In genomic region chr12:48815281-48816110, GRCh38 we compare ENCODE assay signal across 9 cellular contexts. TPM values are rescaled to one million over a fixed set of nuclear protein-coding genes. Genes with fewer than 3 reads are reported as not detected.
DNase-seq lines count a peak whose midpoint lies in the region; ATAC-seq, FAIRE-seq and TF ChIP-seq lines count a peak whose summit lies in the region.
"Had no signal": no experiment of that assay in that cellular context is flagged by ENCODE, and none has a peak within 500 bp of the region (broad histone marks: within the 10 kb centered on the region; RNA-seq: fewer than 3 reads in every experiment).

No MANE protein-coding gene starts in this region.

- POLR2A ChIA-PET in PC-3 (lab: Charles Lee; ENCODE audit: unreplicated experiment), result interaction anchor here (0.6 to 0.7 kb wide), 4 partner anchors 10 to 910 kb away, joined by 3 to 10 read pairs (median 6); partner anchors contain the start of gene ARF3

- H3K4me2 ChIP-seq in PC-3 (ENCODE audit: low read length), result peak overlapping the region; percentile 95

- peak overlapping the region; percentile 97 for H2AFZ ChIP-seq in PC-3 (ENCODE audit: low read length)

- CTCF ChIA-PET in PC-3 (lab: Charles Lee), result interaction anchor here (0.5 to 1.3 kb wide), 6 partner anchors 12 to 112 kb away, joined by 3 to 5 read pairs (median 3); no protein-coding TSS in a partner anchor

- peak; percentile 88 for DNase-seq in Caki2 (ENCODE audit: low read depth)
- DNase-seq in PC-3, result peak; percentile 81
- DNase-seq in amniotic stem cell (lab: John Stamatoyannopoulos, UW), result peak; percentile 32
- DNase-seq in heart right ventricle, result peak; percentile 75 to 81
- peak; percentile 67 to 87 (median 82) for DNase-seq in pancreas

- BruUV-seq in PC-3 (replicated peaks; lab: Mats Ljungman, UMichigan), result no TSS peak

- H3K27me3 ChIP-seq in PC-3 (ENCODE audit: low read length), result no peaks in the 10 kb centered on the region
- H3K27me3 ChIP-seq in heart right ventricle, result peaks cover 0 to 38% (median 0%) of the 10 kb centered on the region in 7 donors
- H3K27me3 ChIP-seq in pancreas, result no peaks in the 10 kb centered on the region

- no peaks in the 10 kb centered on the region for H4K20me1 ChIP-seq in PC-3 (ENCODE audit: low read length)

- no peaks in the 10 kb centered on the region for H3K79me2 ChIP-seq in PC-3 (ENCODE audit: low read length)

- H3K36me3 ChIP-seq in PC-3 (ENCODE audit: low read depth, low read length) (no peaks in the 10 kb centered on the region), heart right ventricle (no peaks in the 10 kb centered on the region), pancreas (no peaks in the 10 kb centered on the region)

- H3F3A ChIP-seq in PC-3 (ENCODE audit: low read length, unreplicated experiment), result no peaks in the 10 kb centered on the region

- H3K9me2 ChIP-seq in PC-3 (replicated peaks; ENCODE audit: low read length), result no peaks in the 10 kb centered on the region

- TF ChIP-seq EP300 in Ishikawa (IDR thresholded peaks at IDR 0.05; ENCODE audit: borderline replicate concordance), result no peak

- no peak for TF ChIP-seq RAD21 in Ishikawa (IDR thresholded peaks at IDR 0.05; ENCODE audit: low read depth)

- 1% methylated on average over 30 to 36 of the region's 37 CpGs for WGBS in heart right ventricle, 2 donors
- WGBS in pancreas, 2 donors, result 2% methylated on average over 37 of the region's 37 CpGs

- no peaks in the 10 kb centered on the region for H3K9me3 ChIP-seq in PC-3 (ENCODE audit: low read length)
- H3K9me3 ChIP-seq in heart right ventricle, result no peaks in the 10 kb centered on the region
- no peaks in the 10 kb centered on the region for H3K9me3 ChIP-seq in pancreas

- peak overlapping the region; percentile 30; the same call in 1 of the 2 replicates for H3K27ac ChIP-seq in PC-3 (ENCODE audit: low read length)
- peak overlapping the region; percentile 56 to 96 (median 92) for H3K27ac ChIP-seq in heart right ventricle
- H3K27ac ChIP-seq in pancreas, result peak overlapping the region; percentile 70 to 84 (median 80)

- H3K4me3 ChIP-seq in PC-3 (ENCODE audit: low read length) (peak overlapping the region; percentile 86), heart right ventricle (peak overlapping the region; percentile 47 to 98 (median 86)), pancreas (peak overlapping the region; percentile 63 to 89 (median 78))

- intact Hi-C loops in PC-3 (cut with micrococcal nuclease) (no loop called here), heart right ventricle (cut with DNase I) (loop anchor here in 1 of 10 donors (5.0 kb wide), 1 partner anchor 732 kb away; no protein-coding TSS in a partner anchor), pancreas (cut with DNase I) (no loop called here)

- peaks cover 36% of the 10 kb centered on the region for H3K4me1 ChIP-seq in PC-3 (ENCODE audit: insufficient read depth, low read length)
- peaks cover 11 to 52% (median 44%) of the 10 kb centered on the region in 9 donors for H3K4me1 ChIP-seq in heart right ventricle
- H3K4me1 ChIP-seq in pancreas, result peaks cover 0 to 8% (median 8%) of the 10 kb centered on the region in 3 donors

- H3K9ac ChIP-seq in PC-3 (ENCODE audit: low read length), result peak overlapping the region; percentile 69

- peak; percentile 19 for ATAC-seq in GM19467 (IDR thresholded peaks at IDR 0.05; ENCODE audit: unreplicated experiment)
- peak; percentile 65 for ATAC-seq in PC-3
- ATAC-seq in heart right ventricle, result peak; percentile 76 to 84 (median 80)
- ATAC-seq in pancreas, result peak; percentile 79 to 87 (median 84)
- no peak for ATAC-seq in HG03039 (IDR thresholded peaks at IDR 0.05; ENCODE audit: unreplicated experiment)

- in situ Hi-C loops in Caki2 (cut with HindIII; ENCODE audit: low pct_unique_long_range_greater_than_20kb, low sequenced_read_pairs), result no loop called here

- no peak for FAIRE-seq in pancreas (lab: Jason Lieb, UNC)
- FAIRE-seq: endometrium had no signal

- no peak for TF ChIP-seq CTCF in PC-3 (conservative IDR thresholded peaks at IDR 0.05; ENCODE audit: low read depth, low read length)
- no peak for TF ChIP-seq CTCF in heart right ventricle (IDR thresholded peaks at IDR 0.05)
- TF ChIP-seq CTCF in pancreas (IDR thresholded peaks at IDR 0.05), result no peak

TF ChIP-seq in Ishikawa, 13 proteins besides CTCF, POLR2A, EP300 and RAD21:
- TF ChIP-seq NFIC (IDR thresholded peaks at IDR 0.05), result no peak
- 0 out of 2 replicates have a peak, but pooled peaks have one; percentile 7 for TF ChIP-seq TAF1 (IDR thresholded peaks at IDR 0.05; ENCODE audit: low read depth)
- peak; percentile 97 for TF ChIP-seq MAX (IDR thresholded peaks at IDR 0.05)

RNA-seq across cellular contexts. Expression of gene CACNB3, which starts 2.8 kb away (rescaled TPM):
- total RNA-seq in Caki2 (2014; rRNA removed; shearing (Covaris generic); ENCODE audit: low replicate concordance), result 27.9 and 32.8 TPM in 2 replicates
- total RNA-seq in PC-3 (2014; rRNA removed) (21.4 and 32.9 TPM in 2 replicates), heart right ventricle (1 to 10 TPM; 2.2 to 7.8 (median 4.1) TPM), pancreas (10 to 100 TPM in 1 of 6 donors, 1 to 10 TPM in 5; 1.3 to 16.3 (median 4.3) TPM)
- polyA plus RNA-seq in heart right ventricle (10 to 100 TPM in 1 of 2 donors, 1 to 10 TPM in 1; 4.3 to 13.5 TPM), pancreas (1 to 10 TPM; 6.5 to 8.9 TPM)

RNA-seq across cellular contexts. Expression of gene ADCY6, which starts 26.6 kb away (rescaled TPM):
- 65.4 and 76.6 TPM in 2 replicates for total RNA-seq in Caki2 (2014; rRNA removed; shearing (Covaris generic); ENCODE audit: low replicate concordance)
- 19.0 and 24.4 TPM in 2 replicates for total RNA-seq in PC-3 (2014; rRNA removed)
- 100 to 1,000 TPM in 8 of 10 donors, 10 to 100 TPM in 2; 84.4 to 144 (median 122) TPM for total RNA-seq in heart right ventricle
- polyA plus RNA-seq in heart right ventricle, result 100 to 1,000 TPM in 1 of 2 donors, 10 to 100 TPM in 1; 35.3 to 123 TPM
- total RNA-seq in pancreas, result 10 to 100 TPM; 12.9 to 29.0 (median 20.2) TPM
- 10 to 100 TPM; 31.7 to 53.4 TPM for polyA plus RNA-seq in pancreas

RNA-seq across cellular contexts. Expression of gene DDX23, which starts 36.5 kb away (rescaled TPM):
- 89.5 and 94.4 TPM in 2 replicates for total RNA-seq in Caki2 (2014; rRNA removed; shearing (Covaris generic); ENCODE audit: low replicate concordance)
- total RNA-seq in PC-3 (2014; rRNA removed) (102 and 105 TPM in 2 replicates), heart right ventricle (10 to 100 TPM; 26.1 to 44.7 (median 32.1) TPM), pancreas (10 to 100 TPM; 25.9 to 49.3 (median 32.1) TPM)
- polyA plus RNA-seq in heart right ventricle (10 to 100 TPM; 17.0 to 28.9 TPM), pancreas (10 to 100 TPM; 32.4 to 55.6 TPM)

RNA-seq across cellular contexts. Expression of gene RND1, which starts 50.2 kb away (rescaled TPM):
- 0.57 and 0.96 TPM in 2 replicates for total RNA-seq in Caki2 (2014; rRNA removed; shearing (Covaris generic); ENCODE audit: low replicate concordance)
- 7.6 and 8.3 TPM in 2 replicates for total RNA-seq in PC-3 (2014; rRNA removed)
- total RNA-seq in heart right ventricle, result 1 to 10 TPM in 5 of 10 donors, under 1 TPM in 5; 0.21 to 3.3 (median 0.95) TPM
- polyA plus RNA-seq in heart right ventricle, result 1 to 10 TPM in 1 of 2 donors, under 1 TPM in 1; 0.55 to 1.2 TPM
- total RNA-seq in pancreas, result 1 to 10 TPM in 4 of 6 donors, under 1 TPM in 2; 0.74 to 6.3 (median 1.3) TPM
- polyA plus RNA-seq in pancreas, result 1 to 10 TPM; 2.7 to 4.2 TPM

Comparison
In these comparisons a context has a peak if more than half of its experiments do, and no peak if none do; other contexts are left out.
1. DNase-seq: peak in every context shown above with its lines; median percentile 88 in Caki2; 82 in pancreas; 81 in PC-3; 78 in heart right ventricle; 32 in amniotic stem cell.
2. H3K27ac ChIP-seq: peak in every context shown above with its lines; median percentile 92 in heart right ventricle; 80 in pancreas; 30 in PC-3.